In the genomic region with DNA sequence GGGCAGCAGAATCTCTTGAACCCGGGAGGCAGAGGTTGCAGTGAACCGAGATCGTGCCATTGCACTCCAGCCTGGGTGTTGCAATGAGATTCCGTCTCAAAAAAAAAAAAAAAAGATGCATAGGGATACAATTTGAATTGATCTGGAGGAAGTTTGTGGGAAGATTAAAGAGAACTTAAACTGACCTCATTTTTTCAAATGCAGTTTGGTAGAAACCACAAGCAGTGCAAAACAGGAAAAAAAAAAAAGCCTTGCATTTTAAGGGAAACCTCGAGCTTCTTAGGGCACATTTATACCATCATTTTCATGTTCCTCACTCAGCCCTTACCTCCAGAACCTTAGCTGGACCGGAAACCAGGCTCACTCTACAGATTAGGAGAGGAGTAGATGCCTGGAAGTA, we compare ENCODE assay signal across 1 cellular context.
TF ChIP-seq lines count a peak whose summit lies in the region.

No MANE protein-coding gene starts in this region.

TF ChIP-seq in GM23338, 12 proteins besides CTCF, POLR2A, EP300 and RAD21 (continued from another document):
- TF ChIP-seq, protein P1, sequence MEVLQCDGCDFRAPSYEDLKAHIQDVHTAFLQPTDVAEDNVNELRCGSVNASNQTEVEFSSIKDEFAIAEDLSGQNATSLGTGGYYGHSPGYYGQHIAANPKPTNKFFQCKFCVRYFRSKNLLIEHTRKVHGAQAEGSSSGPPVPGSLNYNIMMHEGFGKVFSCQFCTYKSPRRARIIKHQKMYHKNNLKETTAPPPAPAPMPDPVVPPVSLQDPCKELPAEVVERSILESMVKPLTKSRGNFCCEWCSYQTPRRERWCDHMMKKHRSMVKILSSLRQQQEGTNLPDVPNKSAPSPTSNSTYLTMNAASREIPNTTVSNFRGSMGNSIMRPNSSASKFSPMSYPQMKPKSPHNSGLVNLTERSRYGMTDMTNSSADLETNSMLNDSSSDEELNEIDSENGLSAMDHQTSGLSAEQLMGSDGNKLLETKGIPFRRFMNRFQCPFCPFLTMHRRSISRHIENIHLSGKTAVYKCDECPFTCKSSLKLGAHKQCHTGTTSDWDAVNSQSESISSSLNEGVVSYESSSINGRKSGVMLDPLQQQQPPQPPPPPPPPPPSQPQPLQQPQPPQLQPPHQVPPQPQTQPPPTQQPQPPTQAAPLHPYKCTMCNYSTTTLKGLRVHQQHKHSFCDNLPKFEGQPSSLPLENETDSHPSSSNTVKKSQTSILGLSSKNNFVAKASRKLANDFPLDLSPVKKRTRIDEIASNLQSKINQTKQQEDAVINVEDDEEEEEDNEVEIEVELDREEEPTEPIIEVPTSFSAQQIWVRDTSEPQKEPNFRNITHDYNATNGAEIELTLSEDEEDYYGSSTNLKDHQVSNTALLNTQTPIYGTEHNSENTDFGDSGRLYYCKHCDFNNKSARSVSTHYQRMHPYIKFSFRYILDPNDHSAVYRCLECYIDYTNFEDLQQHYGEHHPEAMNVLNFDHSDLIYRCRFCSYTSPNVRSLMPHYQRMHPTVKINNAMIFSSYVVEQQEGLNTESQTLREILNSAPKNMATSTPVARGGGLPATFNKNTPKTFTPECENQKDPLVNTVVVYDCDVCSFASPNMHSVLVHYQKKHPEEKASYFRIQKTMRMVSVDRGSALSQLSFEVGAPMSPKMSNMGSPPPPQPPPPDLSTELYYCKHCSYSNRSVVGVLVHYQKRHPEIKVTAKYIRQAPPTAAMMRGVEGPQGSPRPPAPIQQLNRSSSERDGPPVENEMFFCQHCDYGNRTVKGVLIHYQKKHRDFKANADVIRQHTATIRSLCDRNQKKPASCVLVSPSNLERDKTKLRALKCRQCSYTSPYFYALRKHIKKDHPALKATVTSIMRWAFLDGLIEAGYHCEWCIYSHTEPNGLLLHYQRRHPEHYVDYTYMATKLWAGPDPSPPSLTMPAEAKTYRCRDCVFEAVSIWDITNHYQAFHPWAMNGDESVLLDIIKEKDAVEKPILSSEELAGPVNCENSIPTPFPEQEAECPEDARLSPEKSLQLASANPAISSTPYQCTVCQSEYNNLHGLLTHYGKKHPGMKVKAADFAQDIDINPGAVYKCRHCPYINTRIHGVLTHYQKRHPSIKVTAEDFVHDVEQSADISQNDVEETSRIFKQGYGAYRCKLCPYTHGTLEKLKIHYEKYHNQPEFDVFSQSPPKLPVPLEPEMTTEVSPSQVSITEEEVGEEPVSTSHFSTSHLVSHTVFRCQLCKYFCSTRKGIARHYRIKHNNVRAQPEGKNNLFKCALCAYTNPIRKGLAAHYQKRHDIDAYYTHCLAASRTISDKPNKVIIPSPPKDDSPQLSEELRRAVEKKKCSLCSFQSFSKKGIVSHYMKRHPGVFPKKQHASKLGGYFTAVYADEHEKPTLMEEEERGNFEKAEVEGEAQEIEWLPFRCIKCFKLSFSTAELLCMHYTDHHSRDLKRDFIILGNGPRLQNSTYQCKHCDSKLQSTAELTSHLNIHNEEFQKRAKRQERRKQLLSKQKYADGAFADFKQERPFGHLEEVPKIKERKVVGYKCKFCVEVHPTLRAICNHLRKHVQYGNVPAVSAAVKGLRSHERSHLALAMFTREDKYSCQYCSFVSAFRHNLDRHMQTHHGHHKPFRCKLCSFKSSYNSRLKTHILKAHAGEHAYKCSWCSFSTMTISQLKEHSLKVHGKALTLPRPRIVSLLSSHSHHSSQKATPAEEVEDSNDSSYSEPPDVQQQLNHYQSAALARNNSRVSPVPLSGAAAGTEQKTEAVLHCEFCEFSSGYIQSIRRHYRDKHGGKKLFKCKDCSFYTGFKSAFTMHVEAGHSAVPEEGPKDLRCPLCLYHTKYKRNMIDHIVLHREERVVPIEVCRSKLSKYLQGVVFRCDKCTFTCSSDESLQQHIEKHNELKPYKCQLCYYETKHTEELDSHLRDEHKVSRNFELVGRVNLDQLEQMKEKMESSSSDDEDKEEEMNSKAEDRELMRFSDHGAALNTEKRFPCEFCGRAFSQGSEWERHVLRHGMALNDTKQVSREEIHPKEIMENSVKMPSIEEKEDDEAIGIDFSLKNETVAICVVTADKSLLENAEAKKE (CRISPR knock-in tag; IDR thresholded peaks at IDR 0.05): no peak
- TF ChIP-seq STAT1 (IDR thresholded peaks at IDR 0.05; ENCODE audit: unreplicated experiment) (no peak), EZH2 (IDR thresholded peaks at IDR 0.05; ENCODE audit: low read depth, unreplicated experiment) (no peak), ZNF114 (CRISPR knock-in tag; IDR thresholded peaks at IDR 0.05) (no peak), EZH2phosphoT487 (IDR thresholded peaks at IDR 0.05; ENCODE audit: unreplicated experiment) (no peak), CREB1 (CRISPR knock-in tag; IDR thresholded peaks at IDR 0.05; ENCODE audit: low read depth) (no peak)
